ENCODE assay signal across 28 cellular contexts in genomic region chr4:167321299-167321698, GRCh38.
"Had no signal": no experiment of that assay in that cellular context is flagged by ENCODE, and none has a peak within 500 bp of the region (broad histone marks: within the 10 kb centered on the region; RNA-seq: fewer than 3 reads in every experiment).

No MANE protein-coding gene starts in this region.

- H3K27ac ChIP-seq: colonic mucosa, coronary artery, dorsolateral prefrontal cortex, epithelial cell of prostate, esophagus muscularis mucosa, esophagus squamous epithelium, foreskin keratinocyte, gastrocnemius medialis, gastroesophageal sphincter, heart left ventricle, heart right ventricle had no signal

- H3K27me3 ChIP-seq: colonic mucosa, dorsolateral prefrontal cortex, esophagus muscularis mucosa, esophagus squamous epithelium, foreskin keratinocyte, gastrocnemius medialis, gastroesophageal sphincter, heart left ventricle, heart right ventricle had no signal

- H3K4me3 ChIP-seq: colonic mucosa, coronary artery, dorsolateral prefrontal cortex, esophagus muscularis mucosa, esophagus squamous epithelium, gastrocnemius medialis, gastroesophageal sphincter, heart left ventricle, heart right ventricle had no signal

- DNase-seq: colonic mucosa; cortex of kidney; dermis blood vessel endothelial cell; dorsolateral prefrontal cortex; effector CD4-positive, alpha-beta T cell; effector CD8-positive, alpha-beta T cell; effector memory CD4-positive, alpha-beta T cell; effector memory CD8-positive, alpha-beta T cell; endodermal cell; erythroblast; esophagus squamous epithelium; foreskin fibroblast; foreskin keratinocyte; foreskin melanocyte; gastrocnemius medialis; glutamatergic neuron; head of caudate nucleus; heart left ventricle; heart right ventricle had no signal

- H3K36me3 ChIP-seq: colonic mucosa, esophagus muscularis mucosa, esophagus squamous epithelium, gastrocnemius medialis, gastroesophageal sphincter, heart left ventricle, heart right ventricle had no signal

- ATAC-seq: effector memory CD8-positive, alpha-beta T cell; esophagus mucosa; foreskin keratinocyte; gastrocnemius medialis; gastroesophageal sphincter; heart left ventricle; heart right ventricle had no signal

- H3K4me1 ChIP-seq: colonic mucosa, esophagus muscularis mucosa, esophagus squamous epithelium, foreskin keratinocyte, gastrocnemius medialis, gastroesophageal sphincter, heart left ventricle, heart right ventricle had no signal

- H3K9me3 ChIP-seq: colonic mucosa, esophagus muscularis mucosa, esophagus squamous epithelium, gastrocnemius medialis, gastroesophageal sphincter had no signal

- FAIRE-seq: colon, endometrium, endothelial cell of umbilical vein, frontal cortex had no signal
